27 cellular contexts compared by ENCODE assay signal in the genomic region with DNA sequence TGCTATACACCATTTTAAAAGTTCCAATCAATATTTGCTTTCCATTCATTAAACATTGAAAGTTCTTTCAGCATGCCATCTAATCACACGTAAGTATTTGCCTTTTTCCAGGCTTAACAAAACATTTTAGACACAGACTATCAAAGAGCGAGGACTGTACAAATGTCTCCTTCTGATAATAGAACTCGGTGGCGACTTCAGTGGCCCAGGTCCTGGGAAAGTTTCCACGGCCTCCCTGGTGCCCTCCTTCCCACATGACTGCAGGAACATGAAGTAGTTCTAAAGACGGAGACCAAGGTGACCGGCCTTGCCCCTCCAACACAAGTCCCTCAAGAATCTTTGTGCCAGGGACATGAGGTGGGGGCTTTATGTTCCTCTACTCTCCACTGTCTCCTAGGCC.
DNase-seq lines count a peak whose midpoint lies in the region; ATAC-seq, FAIRE-seq and TF ChIP-seq lines count a peak whose summit lies in the region.
"Had no signal": no experiment of that assay in that cellular context is flagged by ENCODE, and none has a peak within 500 bp of the region (broad histone marks: within the 10 kb centered on the region; RNA-seq: fewer than 3 reads in every experiment).

No MANE protein-coding gene starts in this region.

- 14 to 34% methylated on average over 7 of the region's 7 CpGs for WGBS in body of pancreas, 2 donors
- 43% methylated on average over 6 of the region's 7 CpGs for WGBS in right lobe of liver (ENCODE audit: insufficient coverage, low coverage, low lambda C conversion rate, missing lambda C conversion rate)
- WGBS in pancreas, 2 donors, result 34 to 36% methylated on average over 7 of the region's 7 CpGs

- intact Hi-C loops in body of pancreas (cut with DNase I) (no loop called here), right lobe of liver (cut with DNase I) (no loop called here), pancreas (cut with DNase I) (loop anchor here in 1 of 3 donors (10.0 kb wide), 1 partner anchor 529 kb away; no protein-coding TSS in a partner anchor), uterus (cut with DNase I; ENCODE audit: low total_unique reads) (no loop called here)
- intact Hi-C loops in activated naive CD4-positive, alpha-beta T cell treated with anti-CD3 and anti-CD28 coated beads for 36 hours (cut with micrococcal nuclease), result no loop called here

- no peaks in the 10 kb centered on the region for H3K4me1 Mint-ChIP-seq in activated naive CD4-positive, alpha-beta T cell treated with anti-CD3 and anti-CD28 coated beads for 36 hours (ENCODE audit: low read depth)
- H3K4me1 Mint-ChIP-seq: CD14-positive monocyte; CD4-positive, CD25-positive, alpha-beta regulatory T cell; CD8-positive, alpha-beta memory T cell had no signal

- H3K4me3 Mint-ChIP-seq in activated naive CD4-positive, alpha-beta T cell treated with anti-CD3 and anti-CD28 coated beads for 36 hours, result no peak overlapping the region
- H3K4me3 Mint-ChIP-seq: CD14-positive monocyte; CD4-positive, alpha-beta memory T cell; CD4-positive, CD25-positive, alpha-beta regulatory T cell; CD8-positive, alpha-beta memory T cell had no signal

- TF ChIP-seq CTCF in body of pancreas (IDR thresholded peaks at IDR 0.05), result no peak
- no peak for TF ChIP-seq CTCF in right lobe of liver (IDR thresholded peaks at IDR 0.05)
- TF ChIP-seq CTCF in pancreas (IDR thresholded peaks at IDR 0.05), result no peak
- TF ChIP-seq CTCF in uterus (IDR thresholded peaks at IDR 0.05), result no peak

- H3K27ac ChIP-seq in body of pancreas, result peak overlapping the region; percentile 65 to 85 (median 73)
- H3K27ac ChIP-seq in right lobe of liver, result peak overlapping the region in 2 of 3 donors; percentile 46 to 75
- H3K27ac ChIP-seq in pancreas, result peak overlapping the region; percentile 33 to 75 (median 62)
- H3K27ac ChIP-seq in uterus, result no peak overlapping the region
- H3K27ac ChIP-seq: BLaER1 had no signal

- no peaks in the 10 kb centered on the region for H3K9me3 Mint-ChIP-seq in activated naive CD4-positive, alpha-beta T cell treated with anti-CD3 and anti-CD28 coated beads for 36 hours
- H3K9me3 Mint-ChIP-seq: CD14-positive monocyte; CD4-positive, alpha-beta memory T cell; CD4-positive, CD25-positive, alpha-beta regulatory T cell; CD8-positive, alpha-beta memory T cell had no signal

- H3K4me3 ChIP-seq in body of pancreas (no peak overlapping the region), right lobe of liver (no peak overlapping the region), pancreas (no peak overlapping the region), uterus (no peak overlapping the region)
- H3K4me3 ChIP-seq: BLaER1, GM12878 had no signal

- FAIRE-seq in pancreas (lab: Jason Lieb, UNC), result no peak
- FAIRE-seq: A204.1, GM12878, GM12892, GM18507 had no signal

- peak in 1 of 3 donors; percentile 29 for TF ChIP-seq POLR2A in body of pancreas (IDR thresholded peaks at IDR 0.05)
- TF ChIP-seq POLR2A in right lobe of liver (IDR thresholded peaks at IDR 0.05), result no peak
- TF ChIP-seq POLR2A in uterus (IDR thresholded peaks at IDR 0.05), result no peak

- H3K36me3 Mint-ChIP-seq in activated naive CD4-positive, alpha-beta T cell treated with anti-CD3 and anti-CD28 coated beads for 36 hours (ENCODE audit: low read depth), result no peaks in the 10 kb centered on the region
- H3K36me3 Mint-ChIP-seq: CD14-positive monocyte; CD4-positive, alpha-beta memory T cell; CD4-positive, CD25-positive, alpha-beta regulatory T cell; CD8-positive, alpha-beta memory T cell had no signal

- H3K4me1 ChIP-seq in body of pancreas (peaks cover 95% of the 10 kb centered on the region), right lobe of liver (peaks cover 0 to 95% (median 24%) of the 10 kb centered on the region in 4 donors), pancreas (peaks cover 47 to 76% (median 58%) of the 10 kb centered on the region in 3 donors), uterus (no peaks in the 10 kb centered on the region)
- H3K4me1 ChIP-seq: BE2C had no signal

- H3K9me3 ChIP-seq in body of pancreas (no peaks in the 10 kb centered on the region), right lobe of liver (no peaks in the 10 kb centered on the region), pancreas (no peaks in the 10 kb centered on the region), uterus (no peaks in the 10 kb centered on the region)
- H3K9me3 ChIP-seq: BE2C, BLaER1 had no signal

- H3K27me3 ChIP-seq in body of pancreas (no peaks in the 10 kb centered on the region), right lobe of liver (no peaks in the 10 kb centered on the region), pancreas (no peaks in the 10 kb centered on the region), uterus (no peaks in the 10 kb centered on the region)
- H3K27me3 ChIP-seq: BLaER1 had no signal

- no peaks in the 10 kb centered on the region for H3K27me3 Mint-ChIP-seq in activated naive CD4-positive, alpha-beta T cell treated with anti-CD3 and anti-CD28 coated beads for 36 hours (ENCODE audit: low read depth)

- CTCF ChIA-PET in activated naive CD4-positive, alpha-beta T cell treated with anti-CD3 and anti-CD28 coated beads for 36 hours (lab: Charles Lee), result interaction anchor here (1.0 to 2.2 kb wide), 3 partner anchors 11 to 149 kb away, joined by 3 to 19 read pairs (median 6); no protein-coding TSS in a partner anchor

- DNase-seq in body of pancreas (peak; percentile 67 to 82 (median 72)), right lobe of liver (no peak), pancreas (peak in 5 of 6 donors; percentile 67 to 79 (median 71)), uterus (no peak)
- DNase-seq in activated naive CD4-positive, alpha-beta T cell treated with anti-CD3 and anti-CD28 coated beads for 36 hours, result no peak
- DNase-seq: 8988T; ACHN; BE2C; C1 segment of cervical spinal cord; CD4-positive, alpha-beta memory T cell; CD4-positive, CD25-positive, alpha-beta regulatory T cell; CD8-positive, alpha-beta memory T cell; COR-L47; DMS 273 treated with DMSO at 0.1 percent for 48 hours; DMS153; DMS53; DMS79; DND-41; EL; GDM1 had no signal

- peak; percentile 41 for ATAC-seq in body of pancreas
- ATAC-seq in right lobe of liver, result peak in 1 of 4 donors; percentile 25
- ATAC-seq in pancreas, result peak; percentile 49 to 61 (median 56)
- ATAC-seq in GM21737 (IDR thresholded peaks at IDR 0.05; ENCODE audit: unreplicated experiment), result no peak
- ATAC-seq: GM12878 had no signal

- H3K27ac Mint-ChIP-seq in activated naive CD4-positive, alpha-beta T cell treated with anti-CD3 and anti-CD28 coated beads for 36 hours, result no peak overlapping the region
- H3K27ac Mint-ChIP-seq: CD14-positive monocyte; CD4-positive, alpha-beta memory T cell; CD8-positive, alpha-beta memory T cell had no signal

- H3K36me3 ChIP-seq in body of pancreas (replicated peaks in 1 of 2; ENCODE audit: insufficient read depth in 1 of 2, low read depth in 2 of 2) (no peaks in the 10 kb centered on the region), right lobe of liver (no peaks in the 10 kb centered on the region), pancreas (no peaks in the 10 kb centered on the region), uterus (no peaks in the 10 kb centered on the region)
- H3K36me3 ChIP-seq: BE2C, BLaER1 had no signal

Comparison
In these comparisons a context has a peak if more than half of its experiments do, and no peak if none do; other contexts are left out.
1. DNase-seq: peak in body of pancreas (4 of 4) and pancreas (5 of 6); none in right lobe of liver (0 of 3), uterus (0 of 2) and activated naive CD4-positive, alpha-beta T cell treated with anti-CD3 and anti-CD28 coated beads for 36 hours (single experiment).
2. H3K27ac ChIP-seq: peak in body of pancreas (4 of 4), right lobe of liver (2 of 3) and pancreas (4 of 4); none in uterus (0 of 2).